In the genomic region with DNA sequence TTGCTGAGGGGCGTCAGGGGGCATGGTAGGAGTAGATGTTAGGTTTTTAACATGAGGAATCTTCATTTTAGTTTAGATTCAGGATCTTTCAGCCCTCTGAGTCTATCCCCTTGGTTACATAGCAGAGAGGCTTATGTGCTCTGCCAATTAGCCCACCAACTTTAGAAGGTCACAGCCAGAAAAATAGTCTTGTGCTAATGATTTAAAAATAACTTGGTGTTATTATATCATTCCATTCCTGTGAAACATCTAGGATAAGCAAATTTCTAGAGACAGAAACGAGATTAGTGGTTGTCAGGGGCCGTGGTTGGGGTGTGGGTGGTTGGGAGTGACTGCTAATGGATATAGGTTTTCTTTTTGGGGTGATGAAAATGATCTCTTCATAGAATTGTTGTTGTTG, we compare ENCODE assay signal across 22 cellular contexts.
DNase-seq lines count a peak whose midpoint lies in the region; TF ChIP-seq lines count a peak whose summit lies in the region.
"Had no signal": no experiment of that assay in that cellular context is flagged by ENCODE, and none has a peak within 500 bp of the region (broad histone marks: within the 10 kb centered on the region; RNA-seq: fewer than 3 reads in every experiment).

No MANE protein-coding gene starts in this region.

- 32% methylated on average over 3 of the region's 3 CpGs for WGBS in smooth muscle cell (ENCODE audit: low lambda C conversion rate)
- 72 to 85% (median 83%) methylated on average over 3 of the region's 3 CpGs for WGBS in stomach, 5 donors
- 76 to 87% methylated on average over 3 of the region's 3 CpGs for WGBS in thyroid gland, 2 donors

- in situ Hi-C loops in KBM-7 (cut with MboI; ENCODE audit: low pct_unique_long_range_greater_than_20kb, low sequenced_read_pairs), result no loop called here

- H3K27me3 ChIP-seq in OCI-LY3 (ENCODE audit: low read depth, low read length), result no peaks in the 10 kb centered on the region
- no peaks in the 10 kb centered on the region for H3K27me3 ChIP-seq in smooth muscle cell (ENCODE audit: low read depth)
- no peaks in the 10 kb centered on the region for H3K27me3 ChIP-seq in stomach
- no peaks in the 10 kb centered on the region for H3K27me3 ChIP-seq in thyroid gland
- H3K27me3 ChIP-seq: cardiac muscle cell, ovary, transverse colon had no signal

- H3K4me2 ChIP-seq in OCI-LY3 (ENCODE audit: low read length) (peak overlapping the region; percentile 68), smooth muscle cell (peak overlapping the region; percentile 45)

- H3K9ac ChIP-seq in OCI-LY3 (ENCODE audit: low read length) (no peak overlapping the region), smooth muscle cell (ENCODE audit: low read depth) (peak overlapping the region; percentile 53)

- peaks cover 30% of the 10 kb centered on the region for H3K4me1 ChIP-seq in OCI-LY3 (ENCODE audit: low read length)
- H3K4me1 ChIP-seq in smooth muscle cell (ENCODE audit: low read depth), result peaks cover 6% of the 10 kb centered on the region
- H3K4me1 ChIP-seq in stomach, result peaks cover 0 to 18% (median 0%) of the 10 kb centered on the region in 4 donors
- peaks cover 0 to 3% of the 10 kb centered on the region in 2 donors for H3K4me1 ChIP-seq in thyroid gland

- intact Hi-C loops in stomach (cut with DNase I; ENCODE audit: low total_unique reads), result no loop called here
- intact Hi-C loops in thyroid gland (cut with DNase I), result no loop called here

- peaks cover 8% of the 10 kb centered on the region; the same call in 1 of the 2 replicates for H4K20me1 ChIP-seq in OCI-LY3 (ENCODE audit: insufficient read depth, low read length)
- H4K20me1 ChIP-seq in smooth muscle cell (ENCODE audit: low read depth), result peaks cover 12% of the 10 kb centered on the region

- H3K36me3 ChIP-seq in OCI-LY3 (replicated peaks; ENCODE audit: low read depth, low read length) (peaks cover 4% of the 10 kb centered on the region), smooth muscle cell (ENCODE audit: low read depth) (no peaks in the 10 kb centered on the region), stomach (peaks cover 0 to 13% (median 0%) of the 10 kb centered on the region in 4 donors), thyroid gland (no peaks in the 10 kb centered on the region)
- H3K36me3 ChIP-seq: cardiac muscle cell, ovary, transverse colon had no signal

- H3K79me2 ChIP-seq in OCI-LY3 (ENCODE audit: low read length) (no peaks in the 10 kb centered on the region), smooth muscle cell (ENCODE audit: low read depth) (no peaks in the 10 kb centered on the region)

- H2AFZ ChIP-seq in OCI-LY3 (ENCODE audit: low read depth, low read length), result no peak overlapping the region
- H2AFZ ChIP-seq in smooth muscle cell (ENCODE audit: low read depth), result no peak overlapping the region

- TF ChIP-seq EP300 in stomach (IDR thresholded peaks at IDR 0.05), result no peak

- DNase-seq in HCEC 1CT (peak; percentile 26), fibroblast of the aortic adventitia (ENCODE audit: low read depth) (peak; percentile 27), smooth muscle cell (lab: John Stamatoyannopoulos, UW; ENCODE audit: unreplicated experiment) (no peak), stomach (no peak), thyroid gland (no peak), KBM-7 (no peak)
- DNase-seq: activated CD8-positive, alpha-beta T cell treated with anti-CD3 and anti-CD28 coated beads, Interleukin-2, amount 10 ng/mL, durations not matched to agents 7 days and 5 days; C1 segment of cervical spinal cord; DMS153; effector memory CD4-positive, alpha-beta T cell; glutamatergic neuron; natural killer cell; NCI-H146; NCI-H2107; NCI-H345; ovary; SHP77; stimulated activated CD4-positive, alpha-beta T cell treated with anti-CD3 and anti-CD28 coated beads, Interleukin-12 subunit alpha, Interleukin-12 subunit beta, amount 100 ng/mL, for 4 hours; transverse colon had no signal

- H3F3A ChIP-seq in smooth muscle cell (ENCODE audit: low read depth), result no peaks in the 10 kb centered on the region

- TF ChIP-seq CTCF in OCI-LY3 (IDR thresholded peaks at IDR 0.05; ENCODE audit: low read depth, low read length) (no peak), fibroblast of the aortic adventitia (IDR thresholded peaks at IDR 0.05; ENCODE audit: insufficient read depth, low read length) (no peak), smooth muscle cell (IDR thresholded peaks at IDR 0.05; ENCODE audit: borderline replicate concordance, insufficient read depth, poor library complexity, severe bottlenecking) (no peak), stomach (IDR thresholded peaks at IDR 0.05) (no peak), thyroid gland (IDR thresholded peaks at IDR 0.05) (no peak)

- H3K27ac ChIP-seq in OCI-LY3 (ENCODE audit: low read length) (no peak overlapping the region), smooth muscle cell (ENCODE audit: low read depth) (peak overlapping the region; percentile 59), stomach (no peak overlapping the region), thyroid gland (no peak overlapping the region)
- H3K27ac ChIP-seq: cardiac muscle cell, coronary artery, transverse colon had no signal

- H3K9me3 ChIP-seq in OCI-LY3 (ENCODE audit: insufficient read depth, low read length) (no peaks in the 10 kb centered on the region), smooth muscle cell (replicated peaks; ENCODE audit: low read depth) (no peaks in the 10 kb centered on the region), stomach (no peaks in the 10 kb centered on the region), thyroid gland (no peaks in the 10 kb centered on the region)
- H3K9me3 ChIP-seq: ovary, transverse colon had no signal

- H3K4me3 ChIP-seq in OCI-LY3 (ENCODE audit: low read length) (peak overlapping the region; percentile 40; the same call in 1 of the 2 replicates), fibroblast of the aortic adventitia (ENCODE audit: low read depth, low read length) (no peak overlapping the region), smooth muscle cell (no peak overlapping the region), stomach (no peak overlapping the region), thyroid gland (replicated peaks in 1 of 3) (no peak overlapping the region)
- H3K4me3 ChIP-seq: cardiac muscle cell, coronary artery, ovary, transverse colon had no signal

- TF ChIP-seq POLR2A in stomach (IDR thresholded peaks at IDR 0.05) (no peak), thyroid gland (IDR thresholded peaks at IDR 0.05) (no peak)

Comparison
In these comparisons a context has a peak if more than half of its experiments do, and no peak if none do; other contexts are left out.
1. DNase-seq: peak in HCEC 1CT (single experiment) and fibroblast of the aortic adventitia (single experiment); none in smooth muscle cell (single experiment), stomach (single experiment), thyroid gland (0 of 2) and KBM-7 (single experiment).